Comparison of ENCODE assay signal across 8 cellular contexts in the genomic region with DNA sequence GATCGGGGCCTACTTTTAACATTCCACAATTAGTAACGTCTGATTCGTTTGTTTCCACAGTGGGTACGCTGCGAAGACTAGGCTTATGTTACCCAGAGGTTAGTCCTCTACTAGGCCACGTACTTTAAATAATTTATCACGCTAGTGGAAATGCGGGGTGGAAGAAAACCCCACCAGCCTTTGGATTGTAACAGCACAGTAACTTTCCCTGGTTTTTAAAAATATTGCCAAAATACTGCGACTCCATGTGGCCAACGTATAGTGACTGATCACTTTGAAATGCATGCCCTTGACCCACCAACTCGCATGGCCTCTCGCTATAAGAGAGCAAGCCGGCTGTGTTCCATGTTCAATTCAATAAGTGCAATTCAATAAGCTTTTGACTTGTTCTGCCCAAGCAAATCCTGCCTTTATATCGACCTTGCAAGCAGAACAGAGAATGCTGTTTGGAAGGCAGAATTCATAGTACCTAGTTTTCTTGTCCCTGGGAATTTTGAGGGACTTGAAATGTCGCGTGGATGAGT. TPM values are rescaled to one million over a fixed set of nuclear protein-coding genes. Genes with fewer than 3 reads are reported as not detected.
DNase-seq lines count a peak whose midpoint lies in the region; ATAC-seq, FAIRE-seq and TF ChIP-seq lines count a peak whose summit lies in the region.

No MANE protein-coding gene starts in this region.

- DNase-seq in DMS153 (lab: John Stamatoyannopoulos, UW), result peak; percentile 19
- DNase-seq in DMS153 treated with DMSO at 0.1 percent for 48 hours (lab: John Stamatoyannopoulos, UW; ENCODE audit: unreplicated experiment), result no peak
- no peak for DNase-seq in RWPE1 (ENCODE audit: low spot score)
- no peak for DNase-seq in epithelial cell of proximal tubule (ENCODE audit: low read depth)
- no peak for DNase-seq in pancreas
- no peak for DNase-seq in mucosa of gallbladder (ENCODE audit: low spot score)
- DNase-seq in OCI-M1 (lab: John Stamatoyannopoulos, UW), result no peak

- WGBS in pancreas, 2 donors, result 14% methylated on average over 16 of the region's 16 CpGs

- no peak for FAIRE-seq in pancreas (lab: Jason Lieb, UNC)

- TF ChIP-seq CTCF in RWPE1 (conservative IDR thresholded peaks at IDR 0.05; ENCODE audit: low read depth) (no peak), epithelial cell of proximal tubule (conservative IDR thresholded peaks at IDR 0.05; ENCODE audit: low read depth, low read length) (no peak), pancreas (IDR thresholded peaks at IDR 0.05) (no peak)

- CTCF ChIA-PET in RWPE1 (lab: Yijun Ruan, JAX), result interaction anchor here (0.6 to 0.8 kb wide), 4 partner anchors 200 to 301 kb away, joined by 3 to 4 read pairs (median 3); no protein-coding TSS in a partner anchor

- H3K27me3 ChIP-seq in pancreas, result no peaks in the 10 kb centered on the region

- no peak for ATAC-seq in pancreas
- ATAC-seq in HG03108 (IDR thresholded peaks at IDR 0.05; ENCODE audit: unreplicated experiment), result no peak

- H3K9me3 ChIP-seq in pancreas, result no peaks in the 10 kb centered on the region

- peaks cover 19 to 37% (median 34%) of the 10 kb centered on the region in 3 donors for H3K4me1 ChIP-seq in pancreas

- intact Hi-C loops in pancreas (cut with DNase I), result no loop called here

- H3K4me3 ChIP-seq in epithelial cell of proximal tubule (ENCODE audit: low read depth, low read length) (peak overlapping the region; percentile 83), pancreas (peak overlapping the region; percentile 0 to 79 (median 68))

- H3K36me3 ChIP-seq in pancreas, result no peaks in the 10 kb centered on the region

- POLR2A ChIA-PET in RWPE1 (lab: Yijun Ruan, JAX; ENCODE audit: low non-redundant PET), result interaction anchor here (0.6 kb wide), 2 partner anchors 247 to 1010 kb away, joined by 3 to 5 read pairs; no protein-coding TSS in a partner anchor

- H3K27ac ChIP-seq in RWPE1, result peak overlapping the region; percentile 100
- peak overlapping the region; percentile 98 to 100 (median 100) for H3K27ac ChIP-seq in pancreas

RNA-seq across cellular contexts. Expression of gene GTF2A1, which starts 0.9 kb away (rescaled TPM):
- total RNA-seq in epithelial cell of proximal tubule (9.5 and 13.4 TPM in 2 replicates), pancreas (10 to 100 TPM in 4 of 6 donors, 1 to 10 TPM in 2; 9.2 to 14.6 (median 11.5) TPM), mucosa of gallbladder (23.3 TPM)
- polyA plus RNA-seq in pancreas, result 1 to 10 TPM; 2.4 to 5.3 TPM
